9 cellular contexts compared by ENCODE assay signal in genomic region chr17:73401911-73402310, GRCh38.
DNase-seq lines count a peak whose midpoint lies in the region; ATAC-seq and TF ChIP-seq lines count a peak whose summit lies in the region.
"Had no signal": no experiment of that assay in that cellular context is flagged by ENCODE, and none has a peak within 500 bp of the region (broad histone marks: within the 10 kb centered on the region; RNA-seq: fewer than 3 reads in every experiment).

No MANE protein-coding gene starts in this region.

- ATAC-seq in heart right ventricle, result peak; percentile 51 to 84 (median 66)

- H3K9me3 ChIP-seq in heart right ventricle (no peaks in the 10 kb centered on the region), esophagus squamous epithelium (no peaks in the 10 kb centered on the region)

- H3K27ac Mint-ChIP-seq in activated CD4-positive, alpha-beta T cell treated with anti-CD3 and anti-CD28 coated beads, Interleukin-2, amount 10 ng/mL, durations not matched to agents 7 days and 5 days, result no peak overlapping the region
- H3K27ac Mint-ChIP-seq in activated CD4-positive, alpha-beta memory T cell treated with anti-CD3 and anti-CD28 coated beads for 36 hours, result no peak overlapping the region

- intact Hi-C loops in activated CD4-positive, alpha-beta memory T cell treated with anti-CD3 and anti-CD28 coated beads for 36 hours (cut with micrococcal nuclease), result no loop called here
- intact Hi-C loops in heart right ventricle (cut with DNase I) (no loop called here), esophagus squamous epithelium (cut with DNase I) (no loop called here)

- no peak for TF ChIP-seq POLR2A in esophagus squamous epithelium (IDR thresholded peaks at IDR 0.05)

- no peak overlapping the region for H3K27ac ChIP-seq in heart right ventricle
- no peak overlapping the region for H3K27ac ChIP-seq in esophagus squamous epithelium

- peaks cover 0 to 15% (median 3%) of the 10 kb centered on the region in 9 donors for H3K4me1 ChIP-seq in heart right ventricle
- H3K4me1 ChIP-seq in esophagus squamous epithelium, result no peaks in the 10 kb centered on the region

- H3K4me1 Mint-ChIP-seq in activated CD4-positive, alpha-beta T cell treated with anti-CD3 and anti-CD28 coated beads, Interleukin-2, amount 10 ng/mL, durations not matched to agents 7 days and 5 days, result no peaks in the 10 kb centered on the region
- H3K4me1 Mint-ChIP-seq in activated CD4-positive, alpha-beta memory T cell treated with anti-CD3 and anti-CD28 coated beads for 36 hours (ENCODE audit: low read depth), result no peaks in the 10 kb centered on the region
- H3K4me1 Mint-ChIP-seq: central memory CD8-positive, alpha-beta T cell had no signal

- peak; percentile 28 for DNase-seq in activated CD4-positive, alpha-beta T cell treated with anti-CD3 and anti-CD28 coated beads, Interleukin-2, amount 10 ng/mL, durations not matched to agents 7 days and 5 days
- DNase-seq in activated CD4-positive, alpha-beta T cell treated with anti-CD3 and anti-CD28 coated beads for 1 hour, result no peak
- peak; percentile 28 for DNase-seq in activated CD4-positive, alpha-beta memory T cell treated with anti-CD3 and anti-CD28 coated beads for 36 hours
- DNase-seq in heart right ventricle (peak; percentile 60 to 71), smooth muscle cell of the brain vasculature (ENCODE audit: low read depth, low spot score) (peak; percentile 26), esophagus squamous epithelium (lab: John Stamatoyannopoulos, UW) (no peak), GM19238 (ENCODE audit: insufficient read length, low spot score) (no peak), DMS114 treated with DMSO at 0.1 percent for 48 hours (lab: John Stamatoyannopoulos, UW; ENCODE audit: unreplicated experiment) (no peak)

- no peak overlapping the region for H3K4me3 Mint-ChIP-seq in activated CD4-positive, alpha-beta T cell treated with anti-CD3 and anti-CD28 coated beads, Interleukin-2, amount 10 ng/mL, durations not matched to agents 7 days and 5 days
- H3K4me3 Mint-ChIP-seq in activated CD4-positive, alpha-beta memory T cell treated with anti-CD3 and anti-CD28 coated beads for 36 hours, result no peak overlapping the region
- H3K4me3 Mint-ChIP-seq: central memory CD8-positive, alpha-beta T cell had no signal

- POLR2A ChIA-PET in activated CD4-positive, alpha-beta T cell treated with anti-CD3 and anti-CD28 coated beads, Interleukin-2, amount 10 ng/mL, durations not matched to agents 7 days and 5 days (lab: Charles Lee), result no interaction called here
- POLR2A ChIA-PET in activated CD4-positive, alpha-beta memory T cell treated with anti-CD3 and anti-CD28 coated beads for 36 hours (lab: Charles Lee), result no interaction called here

- H3K4me3 ChIP-seq in heart right ventricle (no peak overlapping the region), esophagus squamous epithelium (no peak overlapping the region)

- no peak for TF ChIP-seq CTCF in heart right ventricle (IDR thresholded peaks at IDR 0.05)
- no peak for TF ChIP-seq CTCF in esophagus squamous epithelium (IDR thresholded peaks at IDR 0.05)

- 52 to 56% methylated on average over 18 of the region's 18 CpGs for WGBS in heart right ventricle, 2 donors
- WGBS in esophagus squamous epithelium, 2 donors, result 70 to 80% methylated on average over 4 to 7 of the region's 18 CpGs

- no peaks in the 10 kb centered on the region for H3K27me3 Mint-ChIP-seq in activated CD4-positive, alpha-beta T cell treated with anti-CD3 and anti-CD28 coated beads, Interleukin-2, amount 10 ng/mL, durations not matched to agents 7 days and 5 days
- no peaks in the 10 kb centered on the region for H3K27me3 Mint-ChIP-seq in activated CD4-positive, alpha-beta memory T cell treated with anti-CD3 and anti-CD28 coated beads for 36 hours

- H3K36me3 ChIP-seq in heart right ventricle, result no peaks in the 10 kb centered on the region
- H3K36me3 ChIP-seq in esophagus squamous epithelium, result no peaks in the 10 kb centered on the region

- H3K27me3 ChIP-seq in heart right ventricle, result no peaks in the 10 kb centered on the region
- no peaks in the 10 kb centered on the region for H3K27me3 ChIP-seq in esophagus squamous epithelium

- H3K9me3 Mint-ChIP-seq in activated CD4-positive, alpha-beta T cell treated with anti-CD3 and anti-CD28 coated beads, Interleukin-2, amount 10 ng/mL, durations not matched to agents 7 days and 5 days, result no peaks in the 10 kb centered on the region
- no peaks in the 10 kb centered on the region for H3K9me3 Mint-ChIP-seq in activated CD4-positive, alpha-beta memory T cell treated with anti-CD3 and anti-CD28 coated beads for 36 hours
- H3K9me3 Mint-ChIP-seq: central memory CD8-positive, alpha-beta T cell had no signal

- CTCF ChIA-PET in activated CD4-positive, alpha-beta T cell treated with anti-CD3 and anti-CD28 coated beads, Interleukin-2, amount 10 ng/mL, durations not matched to agents 7 days and 5 days (lab: Charles Lee), result no interaction called here
- CTCF ChIA-PET in activated CD4-positive, alpha-beta memory T cell treated with anti-CD3 and anti-CD28 coated beads for 36 hours (lab: Charles Lee), result no interaction called here

- no peaks in the 10 kb centered on the region for H3K36me3 Mint-ChIP-seq in activated CD4-positive, alpha-beta T cell treated with anti-CD3 and anti-CD28 coated beads, Interleukin-2, amount 10 ng/mL, durations not matched to agents 7 days and 5 days (ENCODE audit: low read depth)
- no peaks in the 10 kb centered on the region for H3K36me3 Mint-ChIP-seq in activated CD4-positive, alpha-beta memory T cell treated with anti-CD3 and anti-CD28 coated beads for 36 hours

Comparison
In these comparisons a context has a peak if more than half of its experiments do, and no peak if none do; other contexts are left out.
1. DNase-seq: peak in activated CD4-positive, alpha-beta T cell treated with anti-CD3 and anti-CD28 coated beads, Interleukin-2, amount 10 ng/mL, durations not matched to agents 7 days and 5 days (single experiment), activated CD4-positive, alpha-beta memory T cell treated with anti-CD3 and anti-CD28 coated beads for 36 hours (single experiment), heart right ventricle (2 of 2) and smooth muscle cell of the brain vasculature (single experiment); none in activated CD4-positive, alpha-beta T cell treated with anti-CD3 and anti-CD28 coated beads for 1 hour (single experiment), esophagus squamous epithelium (single experiment), GM19238 (single experiment) and DMS114 treated with DMSO at 0.1 percent for 48 hours (single experiment).